Comparison of ENCODE assay signal across 8 cellular contexts in genomic region chr4:39526283-39526682, GRCh38. TPM values are rescaled to one million over a fixed set of nuclear protein-coding genes. Genes with fewer than 3 reads are reported as not detected.
DNase-seq lines count a peak whose midpoint lies in the region; ATAC-seq and TF ChIP-seq lines count a peak whose summit lies in the region.

No MANE protein-coding gene starts in this region.

- H3K4me3 ChIP-seq in suprapubic skin: peak overlapping the region; percentile 85

- H3K36me3 ChIP-seq in suprapubic skin: no peaks in the 10 kb centered on the region

- no peak for TF ChIP-seq CTCF in suprapubic skin (IDR thresholded peaks at IDR 0.05)

- no peaks in the 10 kb centered on the region for H3K27me3 Mint-ChIP-seq in T-helper 2 cell treated with Interferon-gamma antibody and Interleukin-4, amounts not matched to agents 5 μg/mL and 100 μg/mL, for 36 hours (ENCODE audit: low read depth)
- H3K27me3 Mint-ChIP-seq in immature natural killer cell (ENCODE audit: low read depth in 3 of 3): peaks cover 2 to 5% (median 2%) of the 10 kb centered on the region in 3 donors

- DNase-seq in T-helper 2 cell treated with Interferon-gamma antibody and Interleukin-4, amounts not matched to agents 5 μg/mL and 100 μg/mL, for 36 hours (ENCODE audit: low spot score): no peak
- DNase-seq in T-helper 2 cell (no peak), immature natural killer cell (no peak), suprapubic skin (ENCODE audit: low spot score in 2 of 2) (no peak), KG1 (lab: John Stamatoyannopoulos, UW) (no peak), COR-L47 (lab: John Stamatoyannopoulos, UW) (no peak)
- DNase-seq in activated naive CD4-positive, alpha-beta T cell treated with anti-CD3 and anti-CD28 coated beads, Interleukin-2, amount 50 U/mL, for 72 hours (ENCODE audit: low spot score in 2 of 2): no peak

- H3K36me3 Mint-ChIP-seq in T-helper 2 cell treated with Interferon-gamma antibody and Interleukin-4, amounts not matched to agents 5 μg/mL and 100 μg/mL, for 36 hours (ENCODE audit: low read depth): peaks cover 16% of the 10 kb centered on the region
- peaks cover 17 to 25% of the 10 kb centered on the region in 2 donors for H3K36me3 Mint-ChIP-seq in activated naive CD4-positive, alpha-beta T cell treated with anti-CD3 and anti-CD28 coated beads, Interleukin-2, amount 50 U/mL, for 72 hours
- H3K36me3 Mint-ChIP-seq in immature natural killer cell: peaks cover 6 to 9% (median 8%) of the 10 kb centered on the region in 3 donors

- no peaks in the 10 kb centered on the region for H3K9me3 ChIP-seq in suprapubic skin

- H3K27ac Mint-ChIP-seq in T-helper 2 cell treated with Interferon-gamma antibody and Interleukin-4, amounts not matched to agents 5 μg/mL and 100 μg/mL, for 36 hours: peak overlapping the region; percentile 76
- H3K27ac Mint-ChIP-seq in activated naive CD4-positive, alpha-beta T cell treated with anti-CD3 and anti-CD28 coated beads, Interleukin-2, amount 50 U/mL, for 72 hours: peak overlapping the region; percentile 88 to 89
- H3K27ac Mint-ChIP-seq in immature natural killer cell: peak overlapping the region; percentile 85 to 94 (median 91)

- H3K27ac ChIP-seq in suprapubic skin: peak overlapping the region; percentile 93

- peaks cover 12% of the 10 kb centered on the region for H3K9me3 Mint-ChIP-seq in T-helper 2 cell treated with Interferon-gamma antibody and Interleukin-4, amounts not matched to agents 5 μg/mL and 100 μg/mL, for 36 hours
- peaks cover 4 to 10% of the 10 kb centered on the region in 2 donors for H3K9me3 Mint-ChIP-seq in activated naive CD4-positive, alpha-beta T cell treated with anti-CD3 and anti-CD28 coated beads, Interleukin-2, amount 50 U/mL, for 72 hours
- H3K9me3 Mint-ChIP-seq in immature natural killer cell: no peaks in the 10 kb centered on the region

- TF ChIP-seq EP300 in suprapubic skin (IDR thresholded peaks at IDR 0.05): no peak

- peak overlapping the region; percentile 97 for H3K4me3 Mint-ChIP-seq in T-helper 2 cell treated with Interferon-gamma antibody and Interleukin-4, amounts not matched to agents 5 μg/mL and 100 μg/mL, for 36 hours
- H3K4me3 Mint-ChIP-seq in immature natural killer cell: peak overlapping the region; percentile 99 to 100 (median 99)

- H3K27me3 ChIP-seq in suprapubic skin: no peaks in the 10 kb centered on the region

- peaks cover 14% of the 10 kb centered on the region for H3K4me1 Mint-ChIP-seq in T-helper 2 cell treated with Interferon-gamma antibody and Interleukin-4, amounts not matched to agents 5 μg/mL and 100 μg/mL, for 36 hours (ENCODE audit: low read depth)
- peaks cover 23 to 24% of the 10 kb centered on the region in 2 donors for H3K4me1 Mint-ChIP-seq in immature natural killer cell

- TF ChIP-seq POLR2A in suprapubic skin (IDR thresholded peaks at IDR 0.05): no peak

- no peak for ATAC-seq in activated naive CD4-positive, alpha-beta T cell treated with anti-CD3 and anti-CD28 coated beads, Interleukin-2, amount 50 U/mL, for 72 hours
- ATAC-seq in GM21737 (IDR thresholded peaks at IDR 0.05; ENCODE audit: unreplicated experiment): no peak

- 4% methylated on average over 4 of the region's 4 CpGs for WGBS in suprapubic skin

- H3K4me1 ChIP-seq in suprapubic skin: peaks cover 32% of the 10 kb centered on the region

RNA-seq across cellular contexts. Expression of gene UGDH, which starts 1.0 kb away (rescaled TPM):
- total RNA-seq in activated naive CD4-positive, alpha-beta T cell treated with anti-CD3 and anti-CD28 coated beads, Interleukin-2, amount 50 U/mL, for 72 hours: 10 to 100 TPM; 26.0 to 26.6 TPM
- 10 to 100 TPM; 29.4 to 48.0 (median 40.0) TPM for polyA plus RNA-seq in immature natural killer cell
- 10 to 100 TPM; 20.6 to 28.7 (median 24.3) TPM for total RNA-seq in suprapubic skin
